Comparison of ENCODE assay signal across 8 cellular contexts in genomic region chr6:149990672-149991402, GRCh38. TPM values are rescaled to one million over a fixed set of nuclear protein-coding genes. Genes with fewer than 3 reads are reported as not detected.
DNase-seq lines count a peak whose midpoint lies in the region; ATAC-seq and TF ChIP-seq lines count a peak whose summit lies in the region.

No MANE protein-coding gene starts in this region.

- no peak overlapping the region for H3K27ac Mint-ChIP-seq in activated naive CD4-positive, alpha-beta T cell treated with anti-CD3 and anti-CD28 coated beads for 36 hours

- peak overlapping the region; percentile 53 for H3K4me3 Mint-ChIP-seq in activated naive CD4-positive, alpha-beta T cell treated with anti-CD3 and anti-CD28 coated beads for 36 hours

- peaks cover 2% of the 10 kb centered on the region for H3K36me3 Mint-ChIP-seq in activated naive CD4-positive, alpha-beta T cell treated with anti-CD3 and anti-CD28 coated beads for 36 hours (ENCODE audit: low read depth)

- POLR2A ChIA-PET in PC-3 (lab: Charles Lee; ENCODE audit: unreplicated experiment): no interaction called here

- peaks cover 61% of the 10 kb centered on the region for H3K27me3 ChIP-seq in PC-3 (ENCODE audit: low read length)
- H3K27me3 ChIP-seq in gastrocnemius medialis: peaks cover 95 to 97% (median 96%) of the 10 kb centered on the region in 3 donors

- no peaks in the 10 kb centered on the region for H4K20me1 ChIP-seq in PC-3 (ENCODE audit: low read length)

- in situ Hi-C loops in gastrocnemius medialis (cut with MboI; ENCODE audit: low sequenced_read_pairs in 4 of 4): no loop called here
- in situ Hi-C loops in G401 (cut with HindIII; ENCODE audit: low sequenced_read_pairs): no loop called here

- H3K27ac ChIP-seq in PC-3 (ENCODE audit: low read length) (no peak overlapping the region), gastrocnemius medialis (no peak overlapping the region)

- DNase-seq in activated naive CD4-positive, alpha-beta T cell treated with anti-CD3 and anti-CD28 coated beads for 36 hours: peak; percentile 33
- DNase-seq in activated naive CD4-positive, alpha-beta T cell (lab: John Stamatoyannopoulos, UW): no peak
- DNase-seq in PC-3 (no peak), epithelial cell of esophagus (ENCODE audit: low read depth) (no peak), gastrocnemius medialis (no peak), inferior parietal cortex (ENCODE audit: extremely low spot score) (no peak), G401 (ENCODE audit: low spot score) (no peak)

- BruUV-seq in PC-3 (replicated peaks; lab: Mats Ljungman, UMichigan): no TSS peak

- H3K9me2 ChIP-seq in PC-3 (replicated peaks; ENCODE audit: low read length): no peaks in the 10 kb centered on the region

- H2AFZ ChIP-seq in PC-3 (ENCODE audit: low read length): peak overlapping the region; percentile 48; the same call in 1 of the 2 replicates

- no peaks in the 10 kb centered on the region for H3K9me3 Mint-ChIP-seq in activated naive CD4-positive, alpha-beta T cell treated with anti-CD3 and anti-CD28 coated beads for 36 hours

- peaks cover 24% of the 10 kb centered on the region for H3K4me1 Mint-ChIP-seq in activated naive CD4-positive, alpha-beta T cell treated with anti-CD3 and anti-CD28 coated beads for 36 hours (ENCODE audit: low read depth)

- H3K27me3 Mint-ChIP-seq in activated naive CD4-positive, alpha-beta T cell treated with anti-CD3 and anti-CD28 coated beads for 36 hours (ENCODE audit: low read depth): peaks cover 83% of the 10 kb centered on the region

- H3K9ac ChIP-seq in PC-3 (ENCODE audit: low read length): no peak overlapping the region

- H3K4me1 ChIP-seq in PC-3 (ENCODE audit: insufficient read depth, low read length) (no peaks in the 10 kb centered on the region), gastrocnemius medialis (peaks cover 5 to 22% of the 10 kb centered on the region in 2 donors)

- H3K36me3 ChIP-seq in PC-3 (ENCODE audit: low read depth, low read length) (no peaks in the 10 kb centered on the region), gastrocnemius medialis (no peaks in the 10 kb centered on the region)

- H3K79me2 ChIP-seq in PC-3 (ENCODE audit: low read length): no peaks in the 10 kb centered on the region

- no peaks in the 10 kb centered on the region for H3F3A ChIP-seq in PC-3 (ENCODE audit: low read length, unreplicated experiment)

- H3K9me3 ChIP-seq in PC-3 (ENCODE audit: low read length) (no peaks in the 10 kb centered on the region), gastrocnemius medialis (peaks cover 0 to 4% (median 0%) of the 10 kb centered on the region in 3 donors)

- intact Hi-C loops in activated naive CD4-positive, alpha-beta T cell treated with anti-CD3 and anti-CD28 coated beads for 36 hours (cut with micrococcal nuclease): loop anchor here (1.0 kb wide), 2 partner anchors 14 to 28 kb away; partner anchors contain the start of gene ULBP1
- intact Hi-C loops in PC-3 (cut with micrococcal nuclease) (no loop called here), gastrocnemius medialis (cut with DNase I; ENCODE audit: low total_unique reads) (no loop called here)

- CTCF ChIA-PET in activated naive CD4-positive, alpha-beta T cell treated with anti-CD3 and anti-CD28 coated beads for 36 hours (lab: Charles Lee): interaction anchor here (1.4 kb wide), 1 partner anchor 16 kb away, joined by 8 read pairs; no protein-coding TSS in a partner anchor
- CTCF ChIA-PET in PC-3 (lab: Charles Lee): no interaction called here

- peak; percentile 20; the same call in 1 of the 2 replicates for ATAC-seq in PC-3
- no peak for ATAC-seq in gastrocnemius medialis
- ATAC-seq in HG03139 (IDR thresholded peaks at IDR 0.05; ENCODE audit: unreplicated experiment): no peak

- H3K4me2 ChIP-seq in PC-3 (ENCODE audit: low read length): peak overlapping the region; percentile 73

- no peak for TF ChIP-seq POLR2A in gastrocnemius medialis (IDR thresholded peaks at IDR 0.05)

- H3K4me3 ChIP-seq in PC-3 (ENCODE audit: low read length) (peak overlapping the region; percentile 46), epithelial cell of esophagus (ENCODE audit: low read length) (peak overlapping the region; percentile 19), gastrocnemius medialis (peak overlapping the region; percentile 2 to 56 (median 14))

- TF ChIP-seq CTCF in PC-3 (conservative IDR thresholded peaks at IDR 0.05; ENCODE audit: low read depth, low read length) (no peak), epithelial cell of esophagus (IDR thresholded peaks at IDR 0.05; ENCODE audit: insufficient read depth, low read depth, low read length, missing control alignments) (no peak), gastrocnemius medialis (IDR thresholded peaks at IDR 0.05 in 4 of 5, conservative IDR thresholded peaks at IDR 0.05 in 1 of 5) (no peak)

RNA-seq across cellular contexts. Expression of gene ULBP1, which starts 27.1 kb away (rescaled TPM):
- 1 to 10 TPM; 2.6 to 2.8 TPM for total RNA-seq in activated naive CD4-positive, alpha-beta T cell treated with anti-CD3 and anti-CD28 coated beads for 36 hours
- total RNA-seq in PC-3 (2014; rRNA removed) (0.86 and 0.87 TPM in 2 replicates), gastrocnemius medialis (under 1 TPM in 1 of 4 donors, not detected in 3; 0.16 TPM)
- total RNA-seq in G401 (2014; rRNA removed; shearing (Covaris generic)): not detected in 2 replicates

RNA-seq across cellular contexts. Expression of gene RAET1L, which starts 34.5 kb away (rescaled TPM):
- total RNA-seq in activated naive CD4-positive, alpha-beta T cell treated with anti-CD3 and anti-CD28 coated beads for 36 hours: not detected
- total RNA-seq in PC-3 (2014; rRNA removed) (1.1 and 3.6 TPM in 2 replicates), gastrocnemius medialis (not detected)
- not detected in 2 replicates for total RNA-seq in G401 (2014; rRNA removed; shearing (Covaris generic))

RNA-seq across cellular contexts. Expression of gene ULBP2, which starts 49.0 kb away (rescaled TPM):
- total RNA-seq in activated naive CD4-positive, alpha-beta T cell treated with anti-CD3 and anti-CD28 coated beads for 36 hours: 1 to 10 TPM in 1 of 2 experiments, under 1 TPM in 1; 0.69 to 1.4 TPM
- total RNA-seq in PC-3 (2014; rRNA removed): 5.8 and 8.1 TPM in 2 replicates
- under 1 TPM in 2 of 4 donors, not detected in 2; 0.44 to 0.49 TPM for total RNA-seq in gastrocnemius medialis
- 1.9 TPM in 1 of 2 replicates, not detected in the other for total RNA-seq in G401 (2014; rRNA removed; shearing (Covaris generic))
